Comparison of ENCODE assay signal across 16 cellular contexts in genomic region chr3:69474186-69474585, GRCh38.
DNase-seq lines count a peak whose midpoint lies in the region; ATAC-seq, FAIRE-seq and TF ChIP-seq lines count a peak whose summit lies in the region.
"Had no signal": no experiment of that assay in that cellular context is flagged by ENCODE, and none has a peak within 500 bp of the region (broad histone marks: within the 10 kb centered on the region; RNA-seq: fewer than 3 reads in every experiment).

No MANE protein-coding gene starts in this region.

- H3K27me3 Mint-ChIP-seq in type B pancreatic cell, result no peaks in the 10 kb centered on the region

- no peaks in the 10 kb centered on the region for H3K36me3 Mint-ChIP-seq in type B pancreatic cell
- H3K36me3 Mint-ChIP-seq: CD8-positive, alpha-beta T cell had no signal

- H3K4me3 Mint-ChIP-seq in type B pancreatic cell, result no peak overlapping the region
- H3K4me3 Mint-ChIP-seq: CD8-positive, alpha-beta T cell; GM23338 had no signal

- H3K79me2 ChIP-seq in HepG2 (ENCODE audit: insufficient read depth, low read length) (no peaks in the 10 kb centered on the region), GM23248 (ENCODE audit: insufficient read depth) (no peaks in the 10 kb centered on the region)

- BruUV-seq in HepG2 (replicated peaks; lab: Mats Ljungman, UMichigan), result no TSS peak

- H3F3A ChIP-seq in GM23248 (ENCODE audit: insufficient read depth), result no peaks in the 10 kb centered on the region

- H3K9me2 ChIP-seq in GM23248 (ENCODE audit: insufficient read depth), result no peaks in the 10 kb centered on the region

- POLR2A ChIA-PET in HepG2 (lab: Yijun Ruan, JAX), result no interaction called here

- H3K4me1 ChIP-seq in right lobe of liver, result no peaks in the 10 kb centered on the region
- no peaks in the 10 kb centered on the region for H3K4me1 ChIP-seq in HepG2 (ENCODE audit: insufficient read depth, low read length)
- no peaks in the 10 kb centered on the region for H3K4me1 ChIP-seq in GM23248 (ENCODE audit: insufficient read depth)

- CTCF ChIA-PET in HepG2 (lab: Yijun Ruan, JAX; ENCODE audit: low intra/inter-chr PET ratio, low total read pairs), result no interaction called here

- H3K9me3 ChIP-seq in right lobe of liver (no peaks in the 10 kb centered on the region), HepG2 (ENCODE audit: low read length) (no peaks in the 10 kb centered on the region), GM23248 (ENCODE audit: low read depth) (no peaks in the 10 kb centered on the region)
- H3K9me3 ChIP-seq: BE2C had no signal

- TF ChIP-seq EP300 in HepG2 (IDR thresholded peaks at IDR 0.05; ENCODE audit: low read depth in 2 of 2, low read length in 2 of 2), result no peak
- TF ChIP-seq EP300 in HepG2 (CRISPR knock-in tag; IDR thresholded peaks at IDR 0.05; ENCODE audit: borderline replicate concordance), result no peak

- H3K27me3 ChIP-seq in right lobe of liver (no peaks in the 10 kb centered on the region), HepG2 (ENCODE audit: control insufficient read depth in 1 of 2, insufficient read depth in 2 of 2, low read length in 2 of 2) (no peaks in the 10 kb centered on the region), GM23248 (replicated peaks; ENCODE audit: insufficient read depth) (peaks cover 6% of the 10 kb centered on the region), brain microvascular endothelial cell (replicated peaks) (no peaks in the 10 kb centered on the region)
- H3K27me3 ChIP-seq: BE2C had no signal

- no peak overlapping the region for H3K27ac Mint-ChIP-seq in type B pancreatic cell
- H3K27ac Mint-ChIP-seq: CD8-positive, alpha-beta T cell; GM23338 had no signal

- no peak overlapping the region for H3K4me3 ChIP-seq in right lobe of liver
- H3K4me3 ChIP-seq in HepG2 (replicated peaks in 1 of 3; ENCODE audit: insufficient read depth in 1 of 3, low read depth in 2 of 3, low read length in 3 of 3), result no peak overlapping the region
- H3K4me3 ChIP-seq in GM23248, result no peak overlapping the region
- H3K4me3 ChIP-seq in brain microvascular endothelial cell (ENCODE audit: low read depth, low read length), result no peak overlapping the region
- H3K4me3 ChIP-seq: GM23338 had no signal

- in situ Hi-C loops in HepG2 (cut with HindIII; ENCODE audit: extremely low pct_ligation_motif_present, low pct_unique_long_range_greater_than_20kb), result no loop called here
- in situ Hi-C loops in GM23248 (cut with MboI), result no loop called here
- in situ Hi-C loops in brain microvascular endothelial cell (cut with HindIII; ENCODE audit: low pct_ligation_motif_present, low sequenced_read_pairs), result no loop called here

- intact Hi-C loops in right lobe of liver (cut with DNase I), result no loop called here
- intact Hi-C loops in HepG2 (cut with micrococcal nuclease; ENCODE audit: unreplicated experiment), result no loop called here

- H3K27ac ChIP-seq in right lobe of liver, result no peak overlapping the region
- H3K27ac ChIP-seq in HepG2 (ENCODE audit: extremely low read length, insufficient read depth, low read length), result no peak overlapping the region
- no peak overlapping the region for H3K27ac ChIP-seq in GM23248
- H3K27ac ChIP-seq in brain microvascular endothelial cell, result no peak overlapping the region
- H3K27ac ChIP-seq: C4-2B had no signal

- peak in 3 of 4 donors; percentile 25 to 59 (median 48) for ATAC-seq in right lobe of liver
- no peak for ATAC-seq in HepG2
- ATAC-seq: CD8-positive, alpha-beta T cell; GM23338 had no signal

- FAIRE-seq in HepG2 (lab: Jason Lieb, UNC), result no peak
- FAIRE-seq: A204.1, D721Med, GM18507 had no signal

- peaks cover 6% of the 10 kb centered on the region for H3K4me1 Mint-ChIP-seq in type B pancreatic cell (ENCODE audit: unreplicated experiment)
- H3K4me1 Mint-ChIP-seq: GM23338 had no signal

- H3K9ac ChIP-seq in HepG2 (ENCODE audit: insufficient read depth, low read depth, low read length), result no peak overlapping the region
- no peak overlapping the region for H3K9ac ChIP-seq in GM23248

- TF ChIP-seq CTCF in right lobe of liver (IDR thresholded peaks at IDR 0.05), result no peak
- TF ChIP-seq CTCF in HepG2 (CRISPR knock-in tag; IDR thresholded peaks at IDR 0.05), result no peak
- no peak for TF ChIP-seq CTCF in type B pancreatic cell (conservative IDR thresholded peaks at IDR 0.05)
- TF ChIP-seq CTCF in brain microvascular endothelial cell (IDR thresholded peaks at IDR 0.05; ENCODE audit: low read depth, low read length, missing control alignments), result no peak

- H4K20me1 ChIP-seq in HepG2 (ENCODE audit: insufficient read depth, low read length), result no peaks in the 10 kb centered on the region
- H4K20me1 ChIP-seq in GM23248 (ENCODE audit: insufficient read depth), result no peaks in the 10 kb centered on the region

- no peak overlapping the region for H3K4me2 ChIP-seq in HepG2 (ENCODE audit: low read depth, low read length)
- H3K4me2 ChIP-seq in GM23248 (ENCODE audit: unreplicated experiment), result no peak overlapping the region
- H3K4me2 ChIP-seq: GM23338 had no signal

- H3K36me3 ChIP-seq in right lobe of liver (no peaks in the 10 kb centered on the region), HepG2 (replicated peaks in 1 of 2; ENCODE audit: control insufficient read depth in 1 of 2, insufficient read depth in 2 of 2, low read length in 2 of 2) (no peaks in the 10 kb centered on the region), GM23248 (ENCODE audit: low read depth) (no peaks in the 10 kb centered on the region), brain microvascular endothelial cell (replicated peaks) (no peaks in the 10 kb centered on the region)
- H3K36me3 ChIP-seq: BE2C had no signal

- DNase-seq in right lobe of liver (no peak), HepG2 (ENCODE audit: low spot score) (no peak), dermis blood vessel endothelial cell (peak; percentile 27), pons (ENCODE audit: low spot score) (peak; percentile 49), type B pancreatic cell (ENCODE audit: extremely low spot score, unreplicated experiment) (no peak), GM23248 (no peak), brain microvascular endothelial cell (no peak)
- DNase-seq: BE2C; CD8-positive, alpha-beta T cell; COR-L47; H7 had no signal

- TF ChIP-seq RAD21 in HepG2 (CRISPR knock-in tag; IDR thresholded peaks at IDR 0.05), result no peak

- WGBS in right lobe of liver (ENCODE audit: insufficient coverage, low coverage, low lambda C conversion rate, missing lambda C conversion rate), result 50% methylated on average over 1 of the region's 1 CpG
- 0% methylated on average over 1 of the region's 1 CpG for WGBS in HepG2 (ENCODE audit: low lambda C conversion rate)
- WGBS in GM23248 (ENCODE audit: low coverage in 1 of 2, low lambda C conversion rate in 2 of 2, missing lambda C conversion rate in 2 of 2), 2 experiments, result 62 to 75% methylated on average over 1 of the region's 1 CpG

- H2AFZ ChIP-seq in HepG2 (ENCODE audit: low read length), result no peak overlapping the region
- H2AFZ ChIP-seq in GM23248, result no peak overlapping the region
- H2AFZ ChIP-seq: GM23338 had no signal

- H3K9me3 Mint-ChIP-seq in type B pancreatic cell, result peaks cover 4% of the 10 kb centered on the region

- TF ChIP-seq POLR2A in right lobe of liver (IDR thresholded peaks at IDR 0.05) (no peak), HepG2 (IDR thresholded peaks at IDR 0.05; ENCODE audit: insufficient read depth in 1 of 2, low read depth in 2 of 2, low read length in 2 of 2) (no peak)

TF ChIP-seq in HepG2, 621 proteins besides CTCF, POLR2A, EP300 and RAD21:
- TF ChIP-seq GTF3A (CRISPR knock-in tag; conservative IDR thresholded peaks at IDR 0.05) (no peak), TRIM22 (IDR thresholded peaks at IDR 0.05) (no peak), NFIC (IDR thresholded peaks at IDR 0.05; ENCODE audit: low read length) (no peak), ARNT2 (CRISPR knock-in tag; IDR thresholded peaks at IDR 0.05; ENCODE audit: low read depth) (no peak), ZNF12 (CRISPR knock-in tag; IDR thresholded peaks at IDR 0.05) (no peak)

Comparison
In these comparisons a context has a peak if more than half of its experiments do, and no peak if none do; other contexts are left out.
1. DNase-seq: peak in dermis blood vessel endothelial cell (single experiment) and pons (single experiment); none in right lobe of liver (0 of 3), HepG2 (single experiment), type B pancreatic cell (single experiment), GM23248 (single experiment) and brain microvascular endothelial cell (single experiment).